Comparison of ENCODE assay signal across 9 cellular contexts in the genomic region with DNA sequence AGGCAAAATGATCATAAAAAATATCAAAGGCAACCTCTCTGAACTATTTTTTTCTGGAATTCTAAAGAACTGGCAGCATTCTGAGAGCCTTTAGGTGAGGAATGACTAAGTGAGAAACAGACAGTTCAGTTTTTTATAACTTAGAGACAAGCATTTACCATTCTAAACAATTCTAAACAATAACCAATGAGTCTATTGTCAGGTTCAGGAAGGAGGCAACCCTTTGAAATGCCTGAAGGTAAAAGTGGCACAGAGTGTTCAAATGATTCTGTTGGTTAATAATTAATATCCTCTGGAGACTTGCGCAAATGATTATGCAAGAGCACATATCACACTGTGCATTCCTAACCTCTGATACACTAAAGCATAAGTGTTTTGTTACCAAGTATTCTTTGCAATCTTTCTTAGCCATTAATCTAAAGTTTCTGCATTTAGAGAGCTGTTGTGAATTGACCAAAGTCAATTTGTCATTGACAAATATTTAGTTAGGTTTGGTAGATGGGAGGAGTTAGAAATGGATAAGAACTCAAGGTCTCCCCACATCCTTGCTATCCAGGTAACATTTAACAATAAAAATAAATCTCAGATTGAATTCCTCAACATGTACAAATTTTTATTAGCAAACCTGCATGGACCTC. TPM values are rescaled to one million over a fixed set of nuclear protein-coding genes. Genes with fewer than 3 reads are reported as not detected.
A peak's percentile ranks its signal among the peaks of the same experiment; 100 is the strongest.
DNase-seq lines count a peak whose midpoint lies in the region; ATAC-seq and TF ChIP-seq lines count a peak whose summit lies in the region.
"Had no signal": no experiment of that assay in that cellular context is flagged by ENCODE, and none has a peak within 500 bp of the region (broad histone marks: within the 10 kb centered on the region; RNA-seq: fewer than 3 reads in every experiment).

No MANE protein-coding gene starts in this region.

- WGBS in GM23248 (ENCODE audit: low coverage in 1 of 2, low lambda C conversion rate in 2 of 2, missing lambda C conversion rate in 2 of 2), 2 experiments = 3 to 12% methylated on average over 1 of the region's 1 CpG
- 51 to 56% methylated on average over 1 of the region's 1 CpG for WGBS in heart right ventricle, 2 donors

- peak overlapping the region; percentile 55 for H3K27ac ChIP-seq in GM23248
- peak overlapping the region in 9 of 10 donors; percentile 1 to 50 (median 31) for H3K27ac ChIP-seq in heart right ventricle

- peak overlapping the region; percentile 4; the same call in 1 of the 2 replicates for H2AFZ ChIP-seq in GM23248

- no peak for TF ChIP-seq CTCF in heart right ventricle (IDR thresholded peaks at IDR 0.05)

- H3K4me3 ChIP-seq in GM23248 (0 out of 2 replicates have a peak overlapping the region, but pooled peaks have one; percentile 0), heart right ventricle (no peak overlapping the region), skeletal muscle satellite cell (ENCODE audit: low read length) (no peak overlapping the region)

- H3K9me2 ChIP-seq in GM23248 (ENCODE audit: insufficient read depth) = no peaks in the 10 kb centered on the region

- no peaks in the 10 kb centered on the region for H4K20me1 ChIP-seq in GM23248 (ENCODE audit: insufficient read depth)

- no peaks in the 10 kb centered on the region for H3K79me2 ChIP-seq in GM23248 (ENCODE audit: insufficient read depth)

- peak in 7 of 8 donors; percentile 39 to 97 (median 84) for ATAC-seq in heart right ventricle
- no peak for ATAC-seq in GM19035 (IDR thresholded peaks at IDR 0.05; ENCODE audit: unreplicated experiment)
- no peak for ATAC-seq in GM21529 (IDR thresholded peaks at IDR 0.05; ENCODE audit: unreplicated experiment)

- intact Hi-C loops in heart right ventricle (cut with DNase I) = loop anchor here in 2 of 10 donors (5.0 to 10.0 kb wide), 2 partner anchors 62 to 75 kb away; no protein-coding TSS in a partner anchor

- H3K27me3 ChIP-seq in GM23248 (replicated peaks; ENCODE audit: insufficient read depth) (no peaks in the 10 kb centered on the region), heart right ventricle (no peaks in the 10 kb centered on the region), skeletal muscle satellite cell (ENCODE audit: control insufficient read depth, insufficient read depth, low read length) (no peaks in the 10 kb centered on the region)

- no peaks in the 10 kb centered on the region for H3K9me3 ChIP-seq in GM23248 (ENCODE audit: low read depth)
- peaks cover 0 to 17% (median 0%) of the 10 kb centered on the region in 11 donors for H3K9me3 ChIP-seq in heart right ventricle
- H3K9me3 ChIP-seq in skeletal muscle satellite cell (replicated peaks; ENCODE audit: low read length) = no peaks in the 10 kb centered on the region

- H3K36me3 ChIP-seq in GM23248 (ENCODE audit: low read depth) = no peaks in the 10 kb centered on the region
- H3K36me3 ChIP-seq in heart right ventricle = no peaks in the 10 kb centered on the region
- no peaks in the 10 kb centered on the region for H3K36me3 ChIP-seq in skeletal muscle satellite cell (ENCODE audit: insufficient read depth, low read length)

- H3K4me2 ChIP-seq in GM23248 (ENCODE audit: unreplicated experiment) = peak overlapping the region; percentile 27
- peak overlapping the region; percentile 25 for H3K4me2 ChIP-seq in skeletal muscle satellite cell (ENCODE audit: low read length)

- H3K9ac ChIP-seq in GM23248 (no peak overlapping the region), skeletal muscle satellite cell (ENCODE audit: low read depth, low read length) (peak overlapping the region; percentile 15)

- DNase-seq in GM23248 = peak; percentile 82
- DNase-seq in SW 1271 (lab: John Stamatoyannopoulos, UW) = peak; percentile 65 to 95
- no peak for DNase-seq in heart right ventricle
- DNase-seq in activated CD4-positive, alpha-beta T cell treated with anti-CD3 and anti-CD28 coated beads, Interleukin-2, amount 50 U/mL, for 1 hour = no peak
- no peak for DNase-seq in activated CD4-positive, alpha-beta T cell treated with anti-CD3 and anti-CD28 coated beads for 48 hours
- DNase-seq: stimulated activated naive CD4-positive, alpha-beta T cell had no signal

- H3F3A ChIP-seq in GM23248 (ENCODE audit: insufficient read depth) = peaks cover 14% of the 10 kb centered on the region

- in situ Hi-C loops in GM23248 (cut with MboI) = no loop called here

- H3K4me1 ChIP-seq in GM23248 (ENCODE audit: insufficient read depth) (peaks cover 23% of the 10 kb centered on the region), heart right ventricle (peaks cover 0 to 21% (median 10%) of the 10 kb centered on the region in 9 donors), skeletal muscle satellite cell (ENCODE audit: control insufficient read depth, insufficient read depth, low read length) (peaks cover 15% of the 10 kb centered on the region)

RNA-seq across cellular contexts. Expression of a gene that starts 9.2 kb away (rescaled TPM):
- 179 and 188 TPM in 2 replicates for total RNA-seq in GM23248 (2014; rRNA removed; shearing (Covaris generic))
- polyA plus RNA-seq in GM23248 (2016; fragmentation: Nextera tagmentation; extraction: Ambion mirVana) = 134 and 135 TPM in 2 replicates
- total RNA-seq in heart right ventricle = 100 to 1,000 TPM in 5 of 10 donors, 10 to 100 TPM in 5; 71.1 to 197 (median 92.1) TPM
- 10 to 100 TPM; 14.6 to 81.4 TPM for polyA plus RNA-seq in heart right ventricle
- 301 and 350 TPM in 2 replicates for total RNA-seq in skeletal muscle satellite cell (2012; rRNA removed)

Comparison
In these comparisons a context has a peak if more than half of its experiments do, and no peak if none do; other contexts are left out.
1. DNase-seq: peak in GM23248 (single experiment) and SW 1271 (2 of 2); none in heart right ventricle (0 of 2), activated CD4-positive, alpha-beta T cell treated with anti-CD3 and anti-CD28 coated beads, Interleukin-2, amount 50 U/mL, for 1 hour (single experiment) and activated CD4-positive, alpha-beta T cell treated with anti-CD3 and anti-CD28 coated beads for 48 hours (single experiment).
2. ATAC-seq: peak in heart right ventricle (7 of 8); none in GM19035 (single experiment) and GM21529 (single experiment).